Comparison of ENCODE assay signal across 35 cellular contexts in genomic region chr3:28099296-28099695, GRCh38.
"Had no signal": no experiment of that assay in that cellular context is flagged by ENCODE, and none has a peak within 500 bp of the region (broad histone marks: within the 10 kb centered on the region; RNA-seq: fewer than 3 reads in every experiment).

No MANE protein-coding gene starts in this region.

- DNase-seq: activated CD4-positive, alpha-beta memory T cell treated with anti-CD3 and anti-CD28 coated beads, Interleukin-2, amount 10 ng/mL, durations not matched to agents 7 days and 5 days; activated CD4-positive, alpha-beta T cell treated with anti-CD3 and anti-CD28 coated beads for 1 hour; activated CD4-positive, alpha-beta T cell treated with anti-CD3 and anti-CD28 coated beads for 36 hours; activated CD4-positive, alpha-beta T cell treated with anti-CD3 and anti-CD28 coated beads for 48 hours; activated CD4-positive, alpha-beta T cell treated with anti-CD3 and anti-CD28 coated beads, Interleukin-2, amount 10 ng/mL, durations not matched to agents 7 days and 5 days; activated CD4-positive, alpha-beta T cell treated with anti-CD3 and anti-CD28 coated beads, Interleukin-2, amount 50 U/mL, for 48 hours; activated CD4-positive, CD25-positive, alpha-beta regulatory T cell; activated CD8-positive, alpha-beta memory T cell treated with anti-CD3 and anti-CD28 coated beads for 24 hours; activated CD8-positive, alpha-beta memory T cell treated with anti-CD3 and anti-CD28 coated beads, Interleukin-2, amount 10 ng/mL, durations not matched to agents 7 days and 5 days; activated CD8-positive, alpha-beta memory T cell treated with anti-CD3 and anti-CD28 coated beads, Interleukin-2, amount 50 U/mL, for 48 hours; activated CD8-positive, alpha-beta T cell treated with anti-CD3 and anti-CD28 coated beads, Interleukin-2, amount 10 ng/mL, durations not matched to agents 7 days and 5 days; activated effector memory CD4-positive, alpha-beta T cell treated with Interleukin-2 at 50 U/mL for 16 hours; activated gamma-delta T cell; activated naive CD4-positive, alpha-beta T cell treated with anti-CD3 and anti-CD28 coated beads, Interleukin-2, amount 10 ng/mL, durations not matched to agents 7 days and 5 days; activated naive CD4-positive, alpha-beta T cell treated with Interleukin-2 at 50 U/mL for 16 hours; activated naive CD8-positive, alpha-beta T cell treated with anti-CD3 and anti-CD28 coated beads, Interleukin-2, amount 10 ng/mL, durations not matched to agents 7 days and 5 days; activated naive CD8-positive, alpha-beta T cell treated with anti-CD3 and anti-CD28 coated beads, Interleukin-2, amount 50 U/mL, for 24 hours; activated T-cell treated with anti-CD3 and anti-CD28 coated beads, Interleukin-2, amount 50 U/mL, for 24 hours; activated T-cell treated with anti-CD3 and anti-CD28 coated beads, Interleukin-2, amount 50 U/mL, for 48 hours; amygdala; anterior cingulate cortex; caudate nucleus; T-helper 1 cell; T-helper 2 cell; T-helper 9 cell had no signal

- H3K4me1 ChIP-seq: ascending aorta had no signal

- H3K27ac ChIP-seq: ascending aorta, cardiac muscle cell, VCaP had no signal

- H3K27me3 Mint-ChIP-seq: activated CD4-positive, alpha-beta memory T cell treated with anti-CD3 and anti-CD28 coated beads, Interleukin-2, amount 10 ng/mL, durations not matched to agents 7 days and 5 days; activated CD4-positive, alpha-beta T cell treated with anti-CD3 and anti-CD28 coated beads for 36 hours; activated CD4-positive, alpha-beta T cell treated with anti-CD3 and anti-CD28 coated beads, Interleukin-2, amount 10 ng/mL, durations not matched to agents 7 days and 5 days; activated CD8-positive, alpha-beta memory T cell treated with anti-CD3 and anti-CD28 coated beads, Interleukin-2, amount 10 ng/mL, durations not matched to agents 7 days and 5 days; activated naive CD4-positive, alpha-beta T cell treated with anti-CD3 and anti-CD28 coated beads, Interleukin-2, amount 50 U/mL, for 24 hours; activated naive CD8-positive, alpha-beta T cell; activated naive CD8-positive, alpha-beta T cell treated with anti-CD3 and anti-CD28 coated beads, Interleukin-2, amount 10 ng/mL, durations not matched to agents 7 days and 5 days; activated naive CD8-positive, alpha-beta T cell treated with anti-CD3 and anti-CD28 coated beads, Interleukin-2, amount 50 U/mL, for 24 hours; activated T-cell treated with anti-CD3 and anti-CD28 coated beads, Interleukin-2, amount 50 U/mL, for 24 hours had no signal

- ATAC-seq: activated CD4-positive, alpha-beta T cell treated with anti-CD3 and anti-CD28 coated beads for 36 hours; activated CD4-positive, CD25-positive, alpha-beta regulatory T cell treated with anti-CD3 and anti-CD28 coated beads, Interleukin-2, amount 50 U/mL, for 24 hours; activated CD8-positive, alpha-beta memory T cell treated with anti-CD3 and anti-CD28 coated beads, Interleukin-2, amount 10 ng/mL, durations not matched to agents 7 days and 5 days; activated CD8-positive, alpha-beta T cell treated with anti-CD3 and anti-CD28 coated beads, Interleukin-2, amount 10 ng/mL, durations not matched to agents 7 days and 5 days; activated naive CD8-positive, alpha-beta T cell treated with anti-CD3 and anti-CD28 coated beads, Interleukin-2, amount 50 U/mL, for 24 hours had no signal

- H3K4me1 Mint-ChIP-seq: activated CD4-positive, alpha-beta memory T cell treated with anti-CD3 and anti-CD28 coated beads, Interleukin-2, amount 10 ng/mL, durations not matched to agents 7 days and 5 days; activated CD4-positive, alpha-beta T cell treated with anti-CD3 and anti-CD28 coated beads for 36 hours; activated CD4-positive, alpha-beta T cell treated with anti-CD3 and anti-CD28 coated beads, Interleukin-2, amount 10 ng/mL, durations not matched to agents 7 days and 5 days; activated CD8-positive, alpha-beta memory T cell treated with anti-CD3 and anti-CD28 coated beads, Interleukin-2, amount 10 ng/mL, durations not matched to agents 7 days and 5 days; activated naive CD4-positive, alpha-beta T cell treated with anti-CD3 and anti-CD28 coated beads, Interleukin-2, amount 10 ng/mL, durations not matched to agents 7 days and 5 days; activated naive CD4-positive, alpha-beta T cell treated with anti-CD3 and anti-CD28 coated beads, Interleukin-2, amount 50 U/mL, for 24 hours; activated naive CD8-positive, alpha-beta T cell treated with anti-CD3 and anti-CD28 coated beads, Interleukin-2, amount 10 ng/mL, durations not matched to agents 7 days and 5 days; activated naive CD8-positive, alpha-beta T cell treated with anti-CD3 and anti-CD28 coated beads, Interleukin-2, amount 50 U/mL, for 24 hours had no signal

- H3K27me3 ChIP-seq: ascending aorta, cardiac muscle cell had no signal

- H3K36me3 Mint-ChIP-seq: activated naive CD4-positive, alpha-beta T cell treated with anti-CD3 and anti-CD28 coated beads, Interleukin-2, amount 10 ng/mL, durations not matched to agents 7 days and 5 days; activated naive CD8-positive, alpha-beta T cell treated with anti-CD3 and anti-CD28 coated beads, Interleukin-2, amount 10 ng/mL, durations not matched to agents 7 days and 5 days had no signal

- H3K4me3 ChIP-seq: ascending aorta, cardiac muscle cell had no signal

- H3K4me3 Mint-ChIP-seq: activated CD4-positive, alpha-beta memory T cell treated with anti-CD3 and anti-CD28 coated beads, Interleukin-2, amount 10 ng/mL, durations not matched to agents 7 days and 5 days; activated CD4-positive, alpha-beta T cell treated with anti-CD3 and anti-CD28 coated beads for 36 hours; activated CD4-positive, alpha-beta T cell treated with anti-CD3 and anti-CD28 coated beads, Interleukin-2, amount 10 ng/mL, durations not matched to agents 7 days and 5 days; activated CD8-positive, alpha-beta memory T cell treated with anti-CD3 and anti-CD28 coated beads, Interleukin-2, amount 10 ng/mL, durations not matched to agents 7 days and 5 days; activated CD8-positive, alpha-beta T cell treated with anti-CD3 and anti-CD28 coated beads, Interleukin-2, amount 10 ng/mL, durations not matched to agents 7 days and 5 days; activated naive CD4-positive, alpha-beta T cell treated with anti-CD3 and anti-CD28 coated beads, Interleukin-2, amount 10 ng/mL, durations not matched to agents 7 days and 5 days; activated naive CD4-positive, alpha-beta T cell treated with anti-CD3 and anti-CD28 coated beads, Interleukin-2, amount 50 U/mL, for 24 hours; activated naive CD8-positive, alpha-beta T cell; activated naive CD8-positive, alpha-beta T cell treated with anti-CD3 and anti-CD28 coated beads, Interleukin-2, amount 10 ng/mL, durations not matched to agents 7 days and 5 days; activated naive CD8-positive, alpha-beta T cell treated with anti-CD3 and anti-CD28 coated beads, Interleukin-2, amount 50 U/mL, for 24 hours; activated T-cell treated with anti-CD3 and anti-CD28 coated beads, Interleukin-2, amount 50 U/mL, for 24 hours; brain; T-helper 1 cell treated with Interleukin-12 subunit alpha and Interleukin-12 subunit beta and Interleukin-4 antibody, amounts not matched to agents 30 μg/mL and 1 μg/mL, for 36 hours; T-helper 2 cell treated with Interferon-gamma antibody and Interleukin-4, amounts not matched to agents 5 μg/mL and 100 μg/mL, for 36 hours had no signal

- H3K36me3 ChIP-seq: ascending aorta, cardiac muscle cell had no signal

- H3K27ac Mint-ChIP-seq: activated CD4-positive, alpha-beta memory T cell treated with anti-CD3 and anti-CD28 coated beads, Interleukin-2, amount 10 ng/mL, durations not matched to agents 7 days and 5 days; activated CD4-positive, alpha-beta T cell treated with anti-CD3 and anti-CD28 coated beads for 36 hours; activated CD4-positive, alpha-beta T cell treated with anti-CD3 and anti-CD28 coated beads, Interleukin-2, amount 10 ng/mL, durations not matched to agents 7 days and 5 days; activated CD8-positive, alpha-beta memory T cell treated with anti-CD3 and anti-CD28 coated beads, Interleukin-2, amount 10 ng/mL, durations not matched to agents 7 days and 5 days; activated CD8-positive, alpha-beta T cell treated with anti-CD3 and anti-CD28 coated beads, Interleukin-2, amount 10 ng/mL, durations not matched to agents 7 days and 5 days; activated naive CD4-positive, alpha-beta T cell treated with anti-CD3 and anti-CD28 coated beads, Interleukin-2, amount 10 ng/mL, durations not matched to agents 7 days and 5 days; activated naive CD8-positive, alpha-beta T cell; activated naive CD8-positive, alpha-beta T cell treated with anti-CD3 and anti-CD28 coated beads, Interleukin-2, amount 10 ng/mL, durations not matched to agents 7 days and 5 days; activated naive CD8-positive, alpha-beta T cell treated with anti-CD3 and anti-CD28 coated beads, Interleukin-2, amount 50 U/mL, for 24 hours; activated T-cell treated with anti-CD3 and anti-CD28 coated beads, Interleukin-2, amount 50 U/mL, for 24 hours; activated T-helper 2 cell treated with anti-CD3 and anti-CD28 coated beads, Interferon-gamma antibody, Interleukin-2, Interleukin-4, amounts not matched to agents 10 μg/mL and 5 μg/mL and 100 μg/mL, durations not matched to agents 14 hours and 24 hours and 36 hours; brain; T-helper 1 cell treated with Interleukin-12 subunit alpha and Interleukin-12 subunit beta and Interleukin-4 antibody, amounts not matched to agents 30 μg/mL and 1 μg/mL, for 36 hours; T-helper 2 cell treated with Interferon-gamma antibody and Interleukin-4, amounts not matched to agents 5 μg/mL and 100 μg/mL, for 36 hours had no signal
